Comparison of ENCODE assay signal across 13 cellular contexts in the genomic region with DNA sequence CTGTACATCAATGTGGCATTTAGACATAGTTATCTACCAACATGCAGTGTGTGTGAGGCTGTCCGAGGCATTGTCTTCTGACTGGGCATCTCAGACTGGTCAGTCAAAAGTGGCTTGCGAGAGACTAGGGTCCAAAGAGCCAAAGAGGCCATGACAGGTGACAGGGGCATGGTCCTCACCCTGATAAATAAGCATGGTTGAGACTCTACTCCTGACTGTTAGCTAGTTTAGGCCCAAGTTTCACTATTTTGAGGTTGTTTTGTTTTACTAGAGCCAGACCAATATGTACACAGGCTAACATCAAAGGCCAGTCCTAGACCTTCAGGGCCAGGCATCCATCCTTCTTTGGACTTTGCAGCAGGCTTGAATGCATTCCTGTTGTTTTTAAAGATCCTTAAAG.
"Had no signal": no experiment of that assay in that cellular context is flagged by ENCODE, and none has a peak within 500 bp of the region (broad histone marks: within the 10 kb centered on the region; RNA-seq: fewer than 3 reads in every experiment).

No MANE protein-coding gene starts in this region.

- H3K4me3 ChIP-seq: body of pancreas, lower lobe of right lung, SJSA1, thoracic aorta had no signal

- H3K27ac ChIP-seq: body of pancreas, lower lobe of right lung, SJSA1, thoracic aorta, VCaP had no signal

- H3K9me3 ChIP-seq: body of pancreas, lower lobe of right lung, SJSA1, thoracic aorta had no signal

- H3K9me3 Mint-ChIP-seq: activated naive CD4-positive, alpha-beta T cell treated with anti-CD3 and anti-CD28 coated beads, Interleukin-2, amount 10 ng/mL, durations not matched to agents 7 days and 5 days; naive thymus-derived CD4-positive, alpha-beta T cell; stimulated activated naive CD8-positive, alpha-beta T cell treated with anti-CD3 and anti-CD28 coated beads, Interleukin-15, Interleukin-2, amounts not matched to agents 100 ng/mL and 50 ng/mL, for 24 hours had no signal

- H3K4me3 Mint-ChIP-seq: activated naive CD4-positive, alpha-beta T cell treated with anti-CD3 and anti-CD28 coated beads, Interleukin-2, amount 10 ng/mL, durations not matched to agents 7 days and 5 days; naive thymus-derived CD4-positive, alpha-beta T cell; stimulated activated naive CD8-positive, alpha-beta T cell treated with anti-CD3 and anti-CD28 coated beads, Interleukin-15, Interleukin-2, amounts not matched to agents 100 ng/mL and 50 ng/mL, for 24 hours had no signal

- H3K27me3 Mint-ChIP-seq: activated naive CD4-positive, alpha-beta T cell treated with anti-CD3 and anti-CD28 coated beads, Interleukin-2, amount 10 ng/mL, durations not matched to agents 7 days and 5 days; naive thymus-derived CD4-positive, alpha-beta T cell; stimulated activated naive CD8-positive, alpha-beta T cell treated with anti-CD3 and anti-CD28 coated beads, Interleukin-15, Interleukin-2, amounts not matched to agents 100 ng/mL and 50 ng/mL, for 24 hours had no signal

- H3K27ac Mint-ChIP-seq: activated naive CD4-positive, alpha-beta T cell treated with anti-CD3 and anti-CD28 coated beads, Interleukin-2, amount 10 ng/mL, durations not matched to agents 7 days and 5 days; stimulated activated naive CD8-positive, alpha-beta T cell treated with anti-CD3 and anti-CD28 coated beads, Interleukin-15, Interleukin-2, amounts not matched to agents 100 ng/mL and 50 ng/mL, for 24 hours had no signal

- H3K36me3 ChIP-seq: lower lobe of right lung, SJSA1, thoracic aorta had no signal

- DNase-seq: activated CD4-positive, alpha-beta T cell treated with anti-CD3 and anti-CD28 coated beads for 48 hours; activated naive CD4-positive, alpha-beta T cell treated with anti-CD3 and anti-CD28 coated beads, Interleukin-2, amount 10 ng/mL, durations not matched to agents 7 days and 5 days; amniotic stem cell; body of pancreas; cerebellar nuclear complex; lower lobe of right lung; naive thymus-derived CD4-positive, alpha-beta T cell; stimulated activated CD4-positive, alpha-beta T cell treated with anti-CD3 and anti-CD28 coated beads, Interleukin-12 subunit alpha, Interleukin-12 subunit beta, amount 100 ng/mL, for 4 hours; SW 1271 had no signal

- H3K27me3 ChIP-seq: body of pancreas, SJSA1 had no signal
